ENCODE assay signal across 18 cellular contexts in the genomic region with DNA sequence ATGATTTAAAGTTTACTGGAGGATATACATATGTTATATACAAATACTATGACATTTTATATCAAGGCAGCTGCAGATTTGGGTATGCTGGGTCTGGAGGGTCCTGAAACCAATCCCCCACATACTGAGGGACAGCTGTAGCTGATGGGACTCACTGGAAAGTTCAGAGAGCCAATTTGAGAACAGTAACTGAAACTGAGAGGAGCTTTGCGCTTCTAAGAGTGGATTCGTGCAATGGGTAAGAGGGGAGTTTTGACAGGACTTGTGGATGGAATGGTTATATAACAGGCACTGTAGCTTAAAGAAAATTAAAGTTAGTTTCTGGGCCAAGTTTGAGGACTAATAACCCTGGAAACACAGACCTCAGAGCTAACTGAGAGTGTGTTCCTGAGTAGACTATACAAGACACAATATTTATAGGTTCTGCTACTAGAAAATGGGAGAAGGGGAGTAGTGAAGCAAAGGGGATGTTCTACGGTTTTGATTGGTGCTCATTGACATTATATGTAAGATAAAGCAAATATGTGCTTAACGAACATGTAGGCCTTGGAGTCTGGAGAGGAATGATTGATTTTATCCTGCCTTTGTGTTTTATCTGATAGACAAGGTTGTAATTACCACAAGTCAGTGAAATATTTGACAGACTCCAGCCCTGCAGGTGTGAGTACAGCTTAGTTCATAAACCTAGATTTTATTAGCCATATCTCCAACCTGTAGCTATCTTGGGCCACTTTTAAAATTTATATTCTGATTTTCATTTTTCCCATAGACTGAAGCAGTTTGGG. TPM values are rescaled to one million over a fixed set of nuclear protein-coding genes. Genes with fewer than 3 reads are reported as not detected.
A peak's percentile ranks its signal among the peaks of the same experiment; 100 is the strongest.
DNase-seq lines count a peak whose midpoint lies in the region; ATAC-seq and TF ChIP-seq lines count a peak whose summit lies in the region.
"Had no signal": no experiment of that assay in that cellular context is flagged by ENCODE, and none has a peak within 500 bp of the region (broad histone marks: within the 10 kb centered on the region; RNA-seq: fewer than 3 reads in every experiment).

No MANE protein-coding gene starts in this region.

- no peaks in the 10 kb centered on the region for H3K9me3 Mint-ChIP-seq in stimulated activated memory B cell treated with anti-CD40 and anti-IgM and Interleukin-4, amounts not matched to agents 10 μg/mL and 1 μg/mL and 100 μg/mL, for 72 hours
- H3K9me3 Mint-ChIP-seq: central memory CD8-positive, alpha-beta T cell; immature natural killer cell had no signal

- no peak overlapping the region for H3K4me3 ChIP-seq in lower leg skin (ENCODE audit: low read depth, poor library complexity, severe bottlenecking)
- H3K4me3 ChIP-seq: skin epidermis had no signal

- TF ChIP-seq POLR2A in lower leg skin (IDR thresholded peaks at IDR 0.05), result no peak

- no peak for TF ChIP-seq CTCF in lower leg skin (IDR thresholded peaks at IDR 0.05)

- H3K4me1 Mint-ChIP-seq in stimulated activated memory B cell treated with anti-CD40 and anti-IgM and Interleukin-4, amounts not matched to agents 10 μg/mL and 1 μg/mL and 100 μg/mL, for 72 hours, result peaks cover 36% of the 10 kb centered on the region

- H3K4me3 Mint-ChIP-seq in stimulated activated memory B cell treated with anti-CD40 and anti-IgM and Interleukin-4, amounts not matched to agents 10 μg/mL and 1 μg/mL and 100 μg/mL, for 72 hours, result no peak overlapping the region
- H3K4me3 Mint-ChIP-seq: central memory CD8-positive, alpha-beta T cell; immature natural killer cell had no signal

- intact Hi-C loops in lower leg skin (cut with DNase I; ENCODE audit: low total_unique reads), result no loop called here

- peak; percentile 45 for ATAC-seq in GM21723 (IDR thresholded peaks at IDR 0.05; ENCODE audit: unreplicated experiment)
- ATAC-seq in HG03159 (IDR thresholded peaks at IDR 0.05; ENCODE audit: unreplicated experiment), result peak; percentile 32
- no peak for ATAC-seq in stimulated activated memory B cell treated with anti-CD40 and anti-IgM and Interleukin-4, amounts not matched to agents 10 μg/mL and 1 μg/mL and 100 μg/mL, for 72 hours
- ATAC-seq in SK-N-SH treated with all-trans-retinoic acid at 6 μM for 48 hours, result no peak
- ATAC-seq: activated CD4-positive, CD25-positive, alpha-beta regulatory T cell treated with anti-CD3 and anti-CD28 coated beads, Interleukin-2, amount 50 U/mL, for 24 hours; Panc1 had no signal

- DNase-seq in NCI-H1417 (lab: John Stamatoyannopoulos, UW), result peak in 2 of 3 experiments; percentile 22 to 74
- no peak for DNase-seq in NCI-H1417 treated with DMSO at 0.1 percent for 48 hours (lab: John Stamatoyannopoulos, UW)
- no peak for DNase-seq in activated CD8-positive, alpha-beta memory T cell treated with anti-CD3 and anti-CD28 coated beads, Interleukin-2, amount 50 U/mL, for 4 hours
- no peak for DNase-seq in lower leg skin (ENCODE audit: low spot score in 2 of 2)
- DNase-seq: activated T-cell treated with anti-CD3 and anti-CD28 coated beads for 4 hours; CD4-positive, CD25-positive, alpha-beta regulatory T cell; immature natural killer cell; MM.1S; occipital lobe; T-helper 1 cell had no signal

- no peaks in the 10 kb centered on the region for H3K36me3 Mint-ChIP-seq in stimulated activated memory B cell treated with anti-CD40 and anti-IgM and Interleukin-4, amounts not matched to agents 10 μg/mL and 1 μg/mL and 100 μg/mL, for 72 hours
- H3K36me3 Mint-ChIP-seq: CD4-positive, CD25-positive, alpha-beta regulatory T cell; immature natural killer cell had no signal

- H3K27me3 Mint-ChIP-seq in stimulated activated memory B cell treated with anti-CD40 and anti-IgM and Interleukin-4, amounts not matched to agents 10 μg/mL and 1 μg/mL and 100 μg/mL, for 72 hours, result no peaks in the 10 kb centered on the region
- H3K27me3 Mint-ChIP-seq: CD4-positive, CD25-positive, alpha-beta regulatory T cell had no signal

- WGBS in lower leg skin, 2 donors, result 81 to 84% methylated on average over 4 of the region's 4 CpGs

- peak overlapping the region; percentile 31 for H3K27ac Mint-ChIP-seq in stimulated activated memory B cell treated with anti-CD40 and anti-IgM and Interleukin-4, amounts not matched to agents 10 μg/mL and 1 μg/mL and 100 μg/mL, for 72 hours
- H3K27ac Mint-ChIP-seq: CD4-positive, CD25-positive, alpha-beta regulatory T cell; immature natural killer cell had no signal

TF ChIP-seq in SK-N-SH treated with all-trans-retinoic acid at 6 μM for 48 hours, 23 proteins besides CTCF, POLR2A, EP300 and RAD21:
- TF ChIP-seq RARB (CRISPR knock-in tag; IDR thresholded peaks at IDR 0.05) (no peak), ZFP3 (CRISPR knock-in tag; IDR thresholded peaks at IDR 0.05) (no peak), ZNF8 (CRISPR knock-in tag; IDR thresholded peaks at IDR 0.05) (no peak), ZC3H10 (CRISPR knock-in tag; IDR thresholded peaks at IDR 0.05) (no peak), TCF4 (CRISPR knock-in tag; IDR thresholded peaks at IDR 0.05; ENCODE audit: borderline replicate concordance) (no peak), GLIS3 (CRISPR knock-in tag; IDR thresholded peaks at IDR 0.05) (no peak), ZNF70 (CRISPR knock-in tag; IDR thresholded peaks at IDR 0.05) (no peak), BACH2 (CRISPR knock-in tag; IDR thresholded peaks at IDR 0.05; ENCODE audit: borderline replicate concordance) (no peak), ZNF565 (CRISPR knock-in tag; conservative IDR thresholded peaks at IDR 0.05; ENCODE audit: low read depth) (no peak)
- TF ChIP-seq, protein P1, sequence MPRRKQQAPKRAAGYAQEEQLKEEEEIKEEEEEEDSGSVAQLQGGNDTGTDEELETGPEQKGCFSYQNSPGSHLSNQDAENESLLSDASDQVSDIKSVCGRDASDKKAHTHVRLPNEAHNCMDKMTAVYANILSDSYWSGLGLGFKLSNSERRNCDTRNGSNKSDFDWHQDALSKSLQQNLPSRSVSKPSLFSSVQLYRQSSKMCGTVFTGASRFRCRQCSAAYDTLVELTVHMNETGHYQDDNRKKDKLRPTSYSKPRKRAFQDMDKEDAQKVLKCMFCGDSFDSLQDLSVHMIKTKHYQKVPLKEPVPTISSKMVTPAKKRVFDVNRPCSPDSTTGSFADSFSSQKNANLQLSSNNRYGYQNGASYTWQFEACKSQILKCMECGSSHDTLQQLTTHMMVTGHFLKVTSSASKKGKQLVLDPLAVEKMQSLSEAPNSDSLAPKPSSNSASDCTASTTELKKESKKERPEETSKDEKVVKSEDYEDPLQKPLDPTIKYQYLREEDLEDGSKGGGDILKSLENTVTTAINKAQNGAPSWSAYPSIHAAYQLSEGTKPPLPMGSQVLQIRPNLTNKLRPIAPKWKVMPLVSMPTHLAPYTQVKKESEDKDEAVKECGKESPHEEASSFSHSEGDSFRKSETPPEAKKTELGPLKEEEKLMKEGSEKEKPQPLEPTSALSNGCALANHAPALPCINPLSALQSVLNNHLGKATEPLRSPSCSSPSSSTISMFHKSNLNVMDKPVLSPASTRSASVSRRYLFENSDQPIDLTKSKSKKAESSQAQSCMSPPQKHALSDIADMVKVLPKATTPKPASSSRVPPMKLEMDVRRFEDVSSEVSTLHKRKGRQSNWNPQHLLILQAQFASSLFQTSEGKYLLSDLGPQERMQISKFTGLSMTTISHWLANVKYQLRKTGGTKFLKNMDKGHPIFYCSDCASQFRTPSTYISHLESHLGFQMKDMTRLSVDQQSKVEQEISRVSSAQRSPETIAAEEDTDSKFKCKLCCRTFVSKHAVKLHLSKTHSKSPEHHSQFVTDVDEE (CRISPR knock-in tag; IDR thresholded peaks at IDR 0.05), result no peak
- TF ChIP-seq, protein P2, sequence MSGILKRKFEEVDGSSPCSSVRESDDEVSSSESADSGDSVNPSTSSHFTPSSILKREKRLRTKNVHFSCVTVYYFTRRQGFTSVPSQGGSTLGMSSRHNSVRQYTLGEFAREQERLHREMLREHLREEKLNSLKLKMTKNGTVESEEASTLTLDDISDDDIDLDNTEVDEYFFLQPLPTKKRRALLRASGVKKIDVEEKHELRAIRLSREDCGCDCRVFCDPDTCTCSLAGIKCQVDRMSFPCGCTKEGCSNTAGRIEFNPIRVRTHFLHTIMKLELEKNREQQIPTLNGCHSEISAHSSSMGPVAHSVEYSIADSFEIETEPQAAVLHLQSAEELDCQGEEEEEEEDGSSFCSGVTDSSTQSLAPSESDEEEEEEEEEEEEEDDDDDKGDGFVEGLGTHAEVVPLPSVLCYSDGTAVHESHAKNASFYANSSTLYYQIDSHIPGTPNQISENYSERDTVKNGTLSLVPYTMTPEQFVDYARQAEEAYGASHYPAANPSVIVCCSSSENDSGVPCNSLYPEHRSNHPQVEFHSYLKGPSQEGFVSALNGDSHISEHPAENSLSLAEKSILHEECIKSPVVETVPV (CRISPR knock-in tag; IDR thresholded peaks at IDR 0.05), result no peak
- TF ChIP-seq, protein P3, sequence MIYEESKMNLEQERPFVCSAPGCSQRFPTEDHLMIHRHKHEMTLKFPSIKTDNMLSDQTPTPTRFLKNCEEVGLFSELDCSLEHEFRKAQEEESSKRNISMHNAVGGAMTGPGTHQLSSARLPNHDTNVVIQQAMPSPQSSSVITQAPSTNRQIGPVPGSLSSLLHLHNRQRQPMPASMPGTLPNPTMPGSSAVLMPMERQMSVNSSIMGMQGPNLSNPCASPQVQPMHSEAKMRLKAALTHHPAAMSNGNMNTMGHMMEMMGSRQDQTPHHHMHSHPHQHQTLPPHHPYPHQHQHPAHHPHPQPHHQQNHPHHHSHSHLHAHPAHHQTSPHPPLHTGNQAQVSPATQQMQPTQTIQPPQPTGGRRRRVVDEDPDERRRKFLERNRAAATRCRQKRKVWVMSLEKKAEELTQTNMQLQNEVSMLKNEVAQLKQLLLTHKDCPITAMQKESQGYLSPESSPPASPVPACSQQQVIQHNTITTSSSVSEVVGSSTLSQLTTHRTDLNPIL (CRISPR knock-in tag; IDR thresholded peaks at IDR 0.05; ENCODE audit: low read depth), result no peak
- TF ChIP-seq, protein P4, sequence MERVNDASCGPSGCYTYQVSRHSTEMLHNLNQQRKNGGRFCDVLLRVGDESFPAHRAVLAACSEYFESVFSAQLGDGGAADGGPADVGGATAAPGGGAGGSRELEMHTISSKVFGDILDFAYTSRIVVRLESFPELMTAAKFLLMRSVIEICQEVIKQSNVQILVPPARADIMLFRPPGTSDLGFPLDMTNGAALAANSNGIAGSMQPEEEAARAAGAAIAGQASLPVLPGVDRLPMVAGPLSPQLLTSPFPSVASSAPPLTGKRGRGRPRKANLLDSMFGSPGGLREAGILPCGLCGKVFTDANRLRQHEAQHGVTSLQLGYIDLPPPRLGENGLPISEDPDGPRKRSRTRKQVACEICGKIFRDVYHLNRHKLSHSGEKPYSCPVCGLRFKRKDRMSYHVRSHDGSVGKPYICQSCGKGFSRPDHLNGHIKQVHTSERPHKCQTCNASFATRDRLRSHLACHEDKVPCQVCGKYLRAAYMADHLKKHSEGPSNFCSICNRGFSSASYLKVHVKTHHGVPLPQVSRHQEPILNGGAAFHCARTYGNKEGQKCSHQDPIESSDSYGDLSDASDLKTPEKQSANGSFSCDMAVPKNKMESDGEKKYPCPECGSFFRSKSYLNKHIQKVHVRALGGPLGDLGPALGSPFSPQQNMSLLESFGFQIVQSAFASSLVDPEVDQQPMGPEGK (CRISPR knock-in tag; IDR thresholded peaks at IDR 0.05; ENCODE audit: borderline replicate concordance), result no peak

RNA-seq across cellular contexts. Expression of a gene that starts 4.8 kb away (rescaled TPM):
- 10 to 100 TPM in 2 of 4 donors, 1 to 10 TPM in 2; 6.3 to 11.2 (median 10.2) TPM for total RNA-seq in lower leg skin

Comparison
In these comparisons a context has a peak if more than half of its experiments do, and no peak if none do; other contexts are left out.
1. DNase-seq: peak in NCI-H1417 (2 of 3); none in NCI-H1417 treated with DMSO at 0.1 percent for 48 hours (single experiment), activated CD8-positive, alpha-beta memory T cell treated with anti-CD3 and anti-CD28 coated beads, Interleukin-2, amount 50 U/mL, for 4 hours (single experiment) and lower leg skin (0 of 2).
2. ATAC-seq: peak in GM21723 (single experiment) and HG03159 (single experiment); none in stimulated activated memory B cell treated with anti-CD40 and anti-IgM and Interleukin-4, amounts not matched to agents 10 μg/mL and 1 μg/mL and 100 μg/mL, for 72 hours (single experiment) and SK-N-SH treated with all-trans-retinoic acid at 6 μM for 48 hours (single experiment).